In the genomic region with DNA sequence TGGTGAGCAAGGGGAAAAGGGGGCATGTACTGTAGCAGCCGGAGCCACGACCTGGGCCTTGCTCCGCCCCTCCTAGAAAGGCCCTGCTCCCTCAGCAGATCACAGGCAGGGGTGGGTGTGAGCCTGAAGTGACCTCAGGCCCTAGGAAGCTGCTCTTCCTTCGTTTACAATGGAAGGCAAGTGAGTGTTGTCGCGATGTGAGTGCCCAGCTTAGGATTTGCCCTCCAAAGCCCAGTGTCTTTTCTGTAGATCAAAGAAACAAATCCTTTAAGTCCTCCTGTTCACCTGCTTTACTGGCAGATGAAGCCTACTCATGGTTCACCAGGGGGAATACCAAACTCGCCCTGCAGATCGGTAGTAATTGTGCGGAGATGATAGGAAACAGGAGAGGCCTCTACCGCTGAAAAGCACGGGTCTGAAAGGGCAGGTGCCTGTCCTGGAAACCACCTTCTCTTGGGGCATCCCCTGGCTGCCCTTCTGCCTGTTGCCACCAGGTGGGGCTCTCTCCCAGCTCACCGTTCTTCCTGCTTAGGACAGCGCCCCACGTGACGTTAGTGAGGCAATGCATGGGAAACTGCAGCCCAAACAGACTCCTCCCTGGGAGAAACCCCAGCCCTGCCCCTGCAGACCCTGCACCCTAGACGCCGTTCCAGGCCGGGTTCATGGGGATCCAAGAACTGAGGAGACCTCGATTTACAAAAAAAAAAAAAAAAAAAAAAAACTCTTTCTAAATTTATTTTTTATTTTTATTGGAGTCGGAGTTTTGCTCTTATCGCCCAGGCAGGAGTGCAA, we compare ENCODE assay signal across 1 cellular context.
TF ChIP-seq lines count a peak whose summit lies in the region.

No MANE protein-coding gene starts in this region.

TF ChIP-seq in GM12878, 131 proteins besides CTCF, POLR2A, EP300 and RAD21 (continued from another document and continues in another):
- no peak for TF ChIP-seq ZSCAN29 (IDR thresholded peaks at IDR 0.05)
- TF ChIP-seq CEBPB (IDR thresholded peaks at IDR 0.05; ENCODE audit: borderline replicate concordance in 1 of 2, low read depth in 2 of 2, low read length in 2 of 2): peak in 1 of 2 experiments; percentile 54; a peak in 1 of 4 replicates
- no peak for TF ChIP-seq SMAD5 (IDR thresholded peaks at IDR 0.05; ENCODE audit: low read depth)
- no peak for TF ChIP-seq PAX5 (IDR thresholded peaks at IDR 0.05; ENCODE audit: borderline replicate concordance, low read depth, low read length)
- no peak for TF ChIP-seq NRF1 (conservative IDR thresholded peaks at IDR 0.05; ENCODE audit: low read depth, low read length)
- peak; percentile 82 for TF ChIP-seq CBFB (IDR thresholded peaks at IDR 0.05; ENCODE audit: low read depth)
- peak; percentile 43 for TF ChIP-seq JUNB (IDR thresholded peaks at IDR 0.05)
- no peak for TF ChIP-seq SUZ12 (IDR thresholded peaks at IDR 0.05; ENCODE audit: unreplicated experiment)
- peak; percentile 72 for TF ChIP-seq IRF4 (IDR thresholded peaks at IDR 0.05; ENCODE audit: low read depth, low read length)
- peak; percentile 80; the same call in 1 of the 2 replicates for TF ChIP-seq TARDBP (IDR thresholded peaks at IDR 0.05; ENCODE audit: borderline replicate concordance)
- TF ChIP-seq, protein P1, sequence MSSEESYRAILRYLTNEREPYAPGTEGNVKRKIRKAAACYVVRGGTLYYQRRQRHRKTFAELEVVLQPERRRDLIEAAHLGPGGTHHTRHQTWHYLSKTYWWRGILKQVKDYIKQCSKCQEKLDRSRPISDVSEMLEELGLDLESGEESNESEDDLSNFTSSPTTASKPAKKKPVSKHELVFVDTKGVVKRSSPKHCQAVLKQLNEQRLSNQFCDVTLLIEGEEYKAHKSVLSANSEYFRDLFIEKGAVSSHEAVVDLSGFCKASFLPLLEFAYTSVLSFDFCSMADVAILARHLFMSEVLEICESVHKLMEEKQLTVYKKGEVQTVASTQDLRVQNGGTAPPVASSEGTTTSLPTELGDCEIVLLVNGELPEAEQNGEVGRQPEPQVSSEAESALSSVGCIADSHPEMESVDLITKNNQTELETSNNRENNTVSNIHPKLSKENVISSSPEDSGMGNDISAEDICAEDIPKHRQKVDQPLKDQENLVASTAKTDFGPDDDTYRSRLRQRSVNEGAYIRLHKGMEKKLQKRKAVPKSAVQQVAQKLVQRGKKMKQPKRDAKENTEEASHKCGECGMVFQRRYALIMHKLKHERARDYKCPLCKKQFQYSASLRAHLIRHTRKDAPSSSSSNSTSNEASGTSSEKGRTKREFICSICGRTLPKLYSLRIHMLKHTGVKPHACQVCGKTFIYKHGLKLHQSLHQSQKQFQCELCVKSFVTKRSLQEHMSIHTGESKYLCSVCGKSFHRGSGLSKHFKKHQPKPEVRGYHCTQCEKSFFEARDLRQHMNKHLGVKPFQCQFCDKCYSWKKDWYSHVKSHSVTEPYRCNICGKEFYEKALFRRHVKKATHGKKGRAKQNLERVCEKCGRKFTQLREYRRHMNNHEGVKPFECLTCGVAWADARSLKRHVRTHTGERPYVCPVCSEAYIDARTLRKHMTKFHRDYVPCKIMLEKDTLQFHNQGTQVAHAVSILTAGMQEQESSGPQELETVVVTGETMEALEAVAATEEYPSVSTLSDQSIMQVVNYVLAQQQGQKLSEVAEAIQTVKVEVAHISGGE (CRISPR knock-in tag; IDR thresholded peaks at IDR 0.05): no peak
- no peak for TF ChIP-seq YBX1 (IDR thresholded peaks at IDR 0.05)
- TF ChIP-seq IKZF2 (IDR thresholded peaks at IDR 0.05): peak; percentile 74 to 88; a peak in 3 of 4 replicates
- TF ChIP-seq ZNF217 (IDR thresholded peaks at IDR 0.05): no peak
- TF ChIP-seq BRCA1 (IDR thresholded peaks at IDR 0.05; ENCODE audit: low read depth, low read length): no peak; the same call in 1 of the 2 replicates
- TF ChIP-seq CUX1 (IDR thresholded peaks at IDR 0.05; ENCODE audit: insufficient replicate concordance, low read depth, low read length): no peak
- TF ChIP-seq ZNF274 (IDR thresholded peaks at IDR 0.05; ENCODE audit: insufficient read depth, insufficient read length): no peak
- TF ChIP-seq MYC (IDR thresholded peaks at IDR 0.05; ENCODE audit: insufficient read depth, insufficient read length, insufficient replicate concordance, low read length, severe bottlenecking): no peak
- TF ChIP-seq, protein P2, sequence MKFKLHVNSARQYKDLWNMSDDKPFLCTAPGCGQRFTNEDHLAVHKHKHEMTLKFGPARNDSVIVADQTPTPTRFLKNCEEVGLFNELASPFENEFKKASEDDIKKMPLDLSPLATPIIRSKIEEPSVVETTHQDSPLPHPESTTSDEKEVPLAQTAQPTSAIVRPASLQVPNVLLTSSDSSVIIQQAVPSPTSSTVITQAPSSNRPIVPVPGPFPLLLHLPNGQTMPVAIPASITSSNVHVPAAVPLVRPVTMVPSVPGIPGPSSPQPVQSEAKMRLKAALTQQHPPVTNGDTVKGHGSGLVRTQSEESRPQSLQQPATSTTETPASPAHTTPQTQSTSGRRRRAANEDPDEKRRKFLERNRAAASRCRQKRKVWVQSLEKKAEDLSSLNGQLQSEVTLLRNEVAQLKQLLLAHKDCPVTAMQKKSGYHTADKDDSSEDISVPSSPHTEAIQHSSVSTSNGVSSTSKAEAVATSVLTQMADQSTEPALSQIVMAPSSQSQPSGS (IDR thresholded peaks at IDR 0.05; ENCODE audit: low read length): 0 out of 2 replicates have a peak, but pooled peaks have one; percentile 45
- TF ChIP-seq, protein P3, sequence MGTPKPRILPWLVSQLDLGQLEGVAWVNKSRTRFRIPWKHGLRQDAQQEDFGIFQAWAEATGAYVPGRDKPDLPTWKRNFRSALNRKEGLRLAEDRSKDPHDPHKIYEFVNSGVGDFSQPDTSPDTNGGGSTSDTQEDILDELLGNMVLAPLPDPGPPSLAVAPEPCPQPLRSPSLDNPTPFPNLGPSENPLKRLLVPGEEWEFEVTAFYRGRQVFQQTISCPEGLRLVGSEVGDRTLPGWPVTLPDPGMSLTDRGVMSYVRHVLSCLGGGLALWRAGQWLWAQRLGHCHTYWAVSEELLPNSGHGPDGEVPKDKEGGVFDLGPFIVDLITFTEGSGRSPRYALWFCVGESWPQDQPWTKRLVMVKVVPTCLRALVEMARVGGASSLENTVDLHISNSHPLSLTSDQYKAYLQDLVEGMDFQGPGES (IDR thresholded peaks at IDR 0.05): 0 out of 2 replicates have a peak, but pooled peaks have one; percentile 28
- no peak; the same call in 1 of the 2 replicates for TF ChIP-seq TAF1 (IDR thresholded peaks at IDR 0.05; ENCODE audit: borderline replicate concordance, low read depth, low read length)
- peak; percentile 46; the same call in 1 of the 2 replicates for TF ChIP-seq HCFC1 (IDR thresholded peaks at IDR 0.05; ENCODE audit: low read length)
- TF ChIP-seq HDAC2 (IDR thresholded peaks at IDR 0.05): no peak
- peak; percentile 83 for TF ChIP-seq MEF2A (IDR thresholded peaks at IDR 0.05; ENCODE audit: insufficient read depth, low read depth, low read length)
- TF ChIP-seq, protein P4, sequence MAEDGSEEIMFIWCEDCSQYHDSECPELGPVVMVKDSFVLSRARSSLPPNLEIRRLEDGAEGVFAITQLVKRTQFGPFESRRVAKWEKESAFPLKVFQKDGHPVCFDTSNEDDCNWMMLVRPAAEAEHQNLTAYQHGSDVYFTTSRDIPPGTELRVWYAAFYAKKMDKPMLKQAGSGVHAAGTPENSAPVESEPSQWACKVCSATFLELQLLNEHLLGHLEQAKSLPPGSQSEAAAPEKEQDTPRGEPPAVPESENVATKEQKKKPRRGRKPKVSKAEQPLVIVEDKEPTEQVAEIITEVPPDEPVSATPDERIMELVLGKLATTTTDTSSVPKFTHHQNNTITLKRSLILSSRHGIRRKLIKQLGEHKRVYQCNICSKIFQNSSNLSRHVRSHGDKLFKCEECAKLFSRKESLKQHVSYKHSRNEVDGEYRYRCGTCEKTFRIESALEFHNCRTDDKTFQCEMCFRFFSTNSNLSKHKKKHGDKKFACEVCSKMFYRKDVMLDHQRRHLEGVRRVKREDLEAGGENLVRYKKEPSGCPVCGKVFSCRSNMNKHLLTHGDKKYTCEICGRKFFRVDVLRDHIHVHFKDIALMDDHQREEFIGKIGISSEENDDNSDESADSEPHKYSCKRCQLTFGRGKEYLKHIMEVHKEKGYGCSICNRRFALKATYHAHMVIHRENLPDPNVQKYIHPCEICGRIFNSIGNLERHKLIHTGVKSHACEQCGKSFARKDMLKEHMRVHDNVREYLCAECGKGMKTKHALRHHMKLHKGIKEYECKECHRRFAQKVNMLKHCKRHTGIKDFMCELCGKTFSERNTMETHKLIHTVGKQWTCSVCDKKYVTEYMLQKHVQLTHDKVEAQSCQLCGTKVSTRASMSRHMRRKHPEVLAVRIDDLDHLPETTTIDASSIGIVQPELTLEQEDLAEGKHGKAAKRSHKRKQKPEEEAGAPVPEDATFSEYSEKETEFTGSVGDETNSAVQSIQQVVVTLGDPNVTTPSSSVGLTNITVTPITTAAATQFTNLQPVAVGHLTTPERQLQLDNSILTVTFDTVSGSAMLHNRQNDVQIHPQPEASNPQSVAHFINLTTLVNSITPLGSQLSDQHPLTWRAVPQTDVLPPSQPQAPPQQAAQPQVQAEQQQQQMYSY (CRISPR knock-in tag; IDR thresholded peaks at IDR 0.05): no peak
- TF ChIP-seq RELA (IDR thresholded peaks at IDR 0.05; ENCODE audit: borderline replicate concordance, partially characterized antibody): peak; percentile 100
- TF ChIP-seq CHD4 (IDR thresholded peaks at IDR 0.05): no peak
- peak; percentile 86 for TF ChIP-seq FOXM1 (IDR thresholded peaks at IDR 0.05; ENCODE audit: low read depth, low read length)
- peak; percentile 73 for TF ChIP-seq SP1 (IDR thresholded peaks at IDR 0.05; ENCODE audit: low read depth, low read length)
- peak; percentile 38 for TF ChIP-seq SMAD1 (IDR thresholded peaks at IDR 0.05; ENCODE audit: low read depth, partially characterized antibody)
- TF ChIP-seq, protein P5, sequence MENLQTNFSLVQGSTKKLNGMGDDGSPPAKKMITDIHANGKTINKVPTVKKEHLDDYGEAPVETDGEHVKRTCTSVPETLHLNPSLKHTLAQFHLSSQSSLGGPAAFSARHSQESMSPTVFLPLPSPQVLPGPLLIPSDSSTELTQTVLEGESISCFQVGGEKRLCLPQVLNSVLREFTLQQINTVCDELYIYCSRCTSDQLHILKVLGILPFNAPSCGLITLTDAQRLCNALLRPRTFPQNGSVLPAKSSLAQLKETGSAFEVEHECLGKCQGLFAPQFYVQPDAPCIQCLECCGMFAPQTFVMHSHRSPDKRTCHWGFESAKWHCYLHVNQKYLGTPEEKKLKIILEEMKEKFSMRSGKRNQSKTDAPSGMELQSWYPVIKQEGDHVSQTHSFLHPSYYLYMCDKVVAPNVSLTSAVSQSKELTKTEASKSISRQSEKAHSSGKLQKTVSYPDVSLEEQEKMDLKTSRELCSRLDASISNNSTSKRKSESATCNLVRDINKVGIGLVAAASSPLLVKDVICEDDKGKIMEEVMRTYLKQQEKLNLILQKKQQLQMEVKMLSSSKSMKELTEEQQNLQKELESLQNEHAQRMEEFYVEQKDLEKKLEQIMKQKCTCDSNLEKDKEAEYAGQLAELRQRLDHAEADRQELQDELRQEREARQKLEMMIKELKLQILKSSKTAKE (IDR thresholded peaks at IDR 0.05; ENCODE audit: low read depth, poor library complexity, severe bottlenecking): peak; percentile 43
- peak; percentile 77 for TF ChIP-seq POU2F2 (IDR thresholded peaks at IDR 0.05; ENCODE audit: borderline replicate concordance, low read depth, low read length)
- TF ChIP-seq NFIC (IDR thresholded peaks at IDR 0.05; ENCODE audit: low read depth, low read length): peak; percentile 56; the same call in 1 of the 2 replicates
- 0 out of 2 replicates have a peak, but pooled peaks have one; percentile 43 for TF ChIP-seq GATAD2B (conservative IDR thresholded peaks at IDR 0.05; ENCODE audit: low read depth)
- peak; percentile 39 for TF ChIP-seq CHD2 (IDR thresholded peaks at IDR 0.05; ENCODE audit: borderline replicate concordance, low read depth, low read length)
- peak; percentile 91 for TF ChIP-seq CREM (IDR thresholded peaks at IDR 0.05; ENCODE audit: low read depth)
- peak; percentile 84; the same call in 1 of the 2 replicates for TF ChIP-seq TCF3 (IDR thresholded peaks at IDR 0.05; ENCODE audit: borderline replicate concordance, insufficient read depth, low read depth, low read length)
- TF ChIP-seq, protein P6, sequence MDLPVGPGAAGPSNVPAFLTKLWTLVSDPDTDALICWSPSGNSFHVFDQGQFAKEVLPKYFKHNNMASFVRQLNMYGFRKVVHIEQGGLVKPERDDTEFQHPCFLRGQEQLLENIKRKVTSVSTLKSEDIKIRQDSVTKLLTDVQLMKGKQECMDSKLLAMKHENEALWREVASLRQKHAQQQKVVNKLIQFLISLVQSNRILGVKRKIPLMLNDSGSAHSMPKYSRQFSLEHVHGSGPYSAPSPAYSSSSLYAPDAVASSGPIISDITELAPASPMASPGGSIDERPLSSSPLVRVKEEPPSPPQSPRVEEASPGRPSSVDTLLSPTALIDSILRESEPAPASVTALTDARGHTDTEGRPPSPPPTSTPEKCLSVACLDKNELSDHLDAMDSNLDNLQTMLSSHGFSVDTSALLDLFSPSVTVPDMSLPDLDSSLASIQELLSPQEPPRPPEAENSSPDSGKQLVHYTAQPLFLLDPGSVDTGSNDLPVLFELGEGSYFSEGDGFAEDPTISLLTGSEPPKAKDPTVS (IDR thresholded peaks at IDR 0.05; ENCODE audit: low read depth, low read length): no peak
